Comparison of ENCODE assay signal across 1 cellular context in the genomic region with DNA sequence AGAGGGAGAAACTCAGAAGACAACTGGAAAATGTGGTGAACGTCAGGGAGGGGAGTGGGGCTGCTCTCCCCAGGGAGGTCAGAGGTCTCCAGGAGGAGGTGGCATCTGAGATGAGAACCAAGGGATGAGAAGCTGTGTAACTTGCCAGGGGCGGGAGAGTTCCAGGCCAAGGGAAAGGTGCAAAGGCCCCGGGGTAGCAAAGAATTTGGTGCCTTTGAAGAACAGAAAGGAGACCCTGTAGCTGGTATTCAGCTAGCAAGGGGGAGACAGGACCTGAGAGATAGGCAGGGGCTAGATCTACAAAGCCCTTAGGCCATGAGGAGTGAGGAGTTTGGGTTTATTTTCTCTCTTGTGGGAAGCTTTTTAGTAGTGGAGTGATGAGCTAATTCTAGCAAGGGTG.
A peak's percentile ranks its signal among the peaks of the same experiment; 100 is the strongest.
TF ChIP-seq lines count a peak whose summit lies in the region.

No MANE protein-coding gene starts in this region.

TF ChIP-seq in HEK293, 187 proteins besides CTCF, POLR2A, EP300 and RAD21 (continued from another document):
- TF ChIP-seq ZNF391 (tag by site-specific recombination; IDR thresholded peaks at IDR 0.05; ENCODE audit: borderline replicate concordance, low read depth) (no peak), ZNF239 (tag by site-specific recombination; IDR thresholded peaks at IDR 0.05) (no peak), ZNF549 (tag by site-specific recombination; IDR thresholded peaks at IDR 0.05) (no peak), ZNF558 (tag by site-specific recombination; IDR thresholded peaks at IDR 0.05) (no peak), ZNF623 (tag by site-specific recombination; IDR thresholded peaks at IDR 0.05) (peak; percentile 91)
